In genomic region chr5:126497506-126497905, GRCh38 we compare ENCODE assay signal across 26 cellular contexts.
DNase-seq lines count a peak whose midpoint lies in the region; ATAC-seq and TF ChIP-seq lines count a peak whose summit lies in the region.
"Had no signal": no experiment of that assay in that cellular context is flagged by ENCODE, and none has a peak within 500 bp of the region (broad histone marks: within the 10 kb centered on the region; RNA-seq: fewer than 3 reads in every experiment).

No MANE protein-coding gene starts in this region.

- H3K4me1 Mint-ChIP-seq in CD4-positive, CD25-positive, alpha-beta regulatory T cell: peaks cover 0 to 19% (median 4%) of the 10 kb centered on the region in 4 donors
- H3K4me1 Mint-ChIP-seq in naive thymus-derived CD4-positive, alpha-beta T cell: peaks cover 0 to 51% (median 32%) of the 10 kb centered on the region in 7 donors
- H3K4me1 Mint-ChIP-seq: B cell had no signal

- peaks cover 10% of the 10 kb centered on the region for H3K36me3 Mint-ChIP-seq in CD4-positive, CD25-positive, alpha-beta regulatory T cell
- H3K36me3 Mint-ChIP-seq in naive thymus-derived CD4-positive, alpha-beta T cell: peaks cover 0 to 10% (median 0%) of the 10 kb centered on the region in 5 donors
- H3K36me3 Mint-ChIP-seq: memory B cell had no signal

- H3K4me1 ChIP-seq in CD4-positive, CD25-positive, alpha-beta regulatory T cell (ENCODE audit: control insufficient read depth, insufficient read depth, low read length, poor library complexity, severe bottlenecking): no peaks in the 10 kb centered on the region
- H3K4me1 ChIP-seq in naive thymus-derived CD4-positive, alpha-beta T cell (ENCODE audit: control insufficient read depth in 2 of 2, insufficient read depth in 2 of 2, low read length in 2 of 2): peaks cover 0 to 13% of the 10 kb centered on the region in 2 donors
- H3K4me1 ChIP-seq in prostate gland (replicated peaks) (no peaks in the 10 kb centered on the region), body of pancreas (no peaks in the 10 kb centered on the region)
- H3K4me1 ChIP-seq: SJCRH30, vagina had no signal

- no peaks in the 10 kb centered on the region for H3K27me3 Mint-ChIP-seq in CD4-positive, CD25-positive, alpha-beta regulatory T cell
- no peaks in the 10 kb centered on the region for H3K27me3 Mint-ChIP-seq in naive thymus-derived CD4-positive, alpha-beta T cell
- H3K27me3 Mint-ChIP-seq: activated CD8-positive, alpha-beta T cell treated with anti-CD3 and anti-CD28 coated beads for 36 hours; activated naive CD8-positive, alpha-beta T cell treated with anti-CD3 and anti-CD28 coated beads for 36 hours; memory B cell; T-cell had no signal

- TF ChIP-seq CTCF in omental fat pad (IDR thresholded peaks at IDR 0.05) (no peak), prostate gland (IDR thresholded peaks at IDR 0.05) (no peak), body of pancreas (IDR thresholded peaks at IDR 0.05) (no peak)

- POLR2A ChIA-PET in naive thymus-derived CD4-positive, alpha-beta T cell (lab: Charles Lee): no interaction called here

- no peak overlapping the region for H3K4me3 ChIP-seq in CD4-positive, CD25-positive, alpha-beta regulatory T cell (ENCODE audit: low read depth, low read length)
- H3K4me3 ChIP-seq in naive thymus-derived CD4-positive, alpha-beta T cell (ENCODE audit: low read length): no peak overlapping the region
- H3K4me3 ChIP-seq in prostate gland (no peak overlapping the region), body of pancreas (no peak overlapping the region)
- H3K4me3 ChIP-seq: GM23248, SJCRH30, vagina had no signal

- no peaks in the 10 kb centered on the region for H3K27me3 ChIP-seq in CD4-positive, CD25-positive, alpha-beta regulatory T cell (ENCODE audit: control insufficient read depth, insufficient read depth, low read length)
- H3K27me3 ChIP-seq in naive thymus-derived CD4-positive, alpha-beta T cell (ENCODE audit: control insufficient read depth in 2 of 2, insufficient read depth in 2 of 2, low read length in 2 of 2): no peaks in the 10 kb centered on the region
- H3K27me3 ChIP-seq in prostate gland (replicated peaks; ENCODE audit: insufficient read depth): no peaks in the 10 kb centered on the region
- H3K27me3 ChIP-seq in body of pancreas: no peaks in the 10 kb centered on the region
- H3K27me3 ChIP-seq: SJCRH30, vagina had no signal

- H3K4me3 Mint-ChIP-seq in CD4-positive, CD25-positive, alpha-beta regulatory T cell: no peak overlapping the region
- H3K4me3 Mint-ChIP-seq in naive thymus-derived CD4-positive, alpha-beta T cell: no peak overlapping the region
- H3K4me3 Mint-ChIP-seq: activated CD8-positive, alpha-beta T cell treated with anti-CD3 and anti-CD28 coated beads for 36 hours; activated naive CD8-positive, alpha-beta T cell treated with anti-CD3 and anti-CD28 coated beads for 36 hours; B cell; memory B cell; T-cell had no signal

- peak overlapping the region in 2 of 3 donors; percentile 37 to 61 for H3K27ac Mint-ChIP-seq in CD4-positive, CD25-positive, alpha-beta regulatory T cell
- peak overlapping the region in 5 of 9 donors; percentile 7 to 52 (median 32) for H3K27ac Mint-ChIP-seq in naive thymus-derived CD4-positive, alpha-beta T cell
- H3K27ac Mint-ChIP-seq: activated CD8-positive, alpha-beta T cell treated with anti-CD3 and anti-CD28 coated beads for 36 hours; activated naive CD8-positive, alpha-beta T cell treated with anti-CD3 and anti-CD28 coated beads for 36 hours; activated T-helper 2 cell treated with anti-CD3 and anti-CD28 coated beads, Interferon-gamma antibody, Interleukin-2, Interleukin-4, amounts not matched to agents 10 μg/mL and 5 μg/mL and 100 μg/mL, durations not matched to agents 14 hours and 24 hours and 36 hours; B cell; memory B cell had no signal

- intact Hi-C loops in naive thymus-derived CD4-positive, alpha-beta T cell (cut with micrococcal nuclease): no loop called here
- intact Hi-C loops in prostate gland (cut with DNase I) (no loop called here), body of pancreas (cut with DNase I) (no loop called here)

- WGBS in prostate gland: 83% methylated on average over 5 of the region's 5 CpGs
- WGBS in body of pancreas, 2 donors: 80 to 82% methylated on average over 5 of the region's 5 CpGs

- H3K27ac ChIP-seq in CD4-positive, CD25-positive, alpha-beta regulatory T cell (ENCODE audit: insufficient read depth, low read length, poor library complexity, severe bottlenecking): no peak overlapping the region
- no peak overlapping the region for H3K27ac ChIP-seq in naive thymus-derived CD4-positive, alpha-beta T cell (ENCODE audit: low read depth, low read length)
- H3K27ac ChIP-seq in prostate gland (no peak overlapping the region), body of pancreas (no peak overlapping the region)
- H3K27ac ChIP-seq: GM23248, SJCRH30, vagina had no signal

- CTCF ChIA-PET in naive thymus-derived CD4-positive, alpha-beta T cell (lab: Charles Lee): interaction anchor here (0.6 to 0.7 kb wide), 2 partner anchors 19 to 48 kb away, joined by 3 to 8 read pairs; no protein-coding TSS in a partner anchor

- H3K9me3 ChIP-seq in CD4-positive, CD25-positive, alpha-beta regulatory T cell (ENCODE audit: control insufficient read depth in 2 of 2, low read length in 2 of 2): no peaks in the 10 kb centered on the region
- no peaks in the 10 kb centered on the region for H3K9me3 ChIP-seq in naive thymus-derived CD4-positive, alpha-beta T cell (ENCODE audit: control insufficient read depth in 2 of 3, low read length in 3 of 3)
- H3K9me3 ChIP-seq in prostate gland: no peaks in the 10 kb centered on the region
- H3K9me3 ChIP-seq in body of pancreas: no peaks in the 10 kb centered on the region
- H3K9me3 ChIP-seq: SJCRH30, vagina had no signal

- peaks cover 0 to 1% (median 0%) of the 10 kb centered on the region in 7 donors for H3K9me3 Mint-ChIP-seq in CD4-positive, CD25-positive, alpha-beta regulatory T cell
- no peaks in the 10 kb centered on the region for H3K9me3 Mint-ChIP-seq in naive thymus-derived CD4-positive, alpha-beta T cell
- H3K9me3 Mint-ChIP-seq: activated CD8-positive, alpha-beta T cell treated with anti-CD3 and anti-CD28 coated beads for 36 hours; activated naive CD8-positive, alpha-beta T cell treated with anti-CD3 and anti-CD28 coated beads for 36 hours; activated T-helper 2 cell treated with anti-CD3 and anti-CD28 coated beads, Interferon-gamma antibody, Interleukin-2, Interleukin-4, amounts not matched to agents 10 μg/mL and 5 μg/mL and 100 μg/mL, durations not matched to agents 14 hours and 24 hours and 36 hours; memory B cell; T-cell had no signal

- no peak for ATAC-seq in CD4-positive, CD25-positive, alpha-beta regulatory T cell (ENCODE audit: low read depth in 2 of 2)
- ATAC-seq in GM19372 (IDR thresholded peaks at IDR 0.05; ENCODE audit: low read depth, unreplicated experiment): peak; percentile 43
- ATAC-seq in naive thymus-derived CD4-positive, alpha-beta T cell: no peak
- ATAC-seq in omental fat pad (ENCODE audit: low FRiP score): no peak
- no peak for ATAC-seq in body of pancreas
- ATAC-seq: activated CD8-positive, alpha-beta T cell treated with anti-CD3 and anti-CD28 coated beads for 36 hours; HepG2; left lobe of liver; Panc1; stimulated activated naive CD8-positive, alpha-beta T cell treated with anti-CD3 and anti-CD28 coated beads, Interleukin-15, Interleukin-2, amounts not matched to agents 100 U/mL and 50 U/mL, for 24 hours; T-cell had no signal

- no peaks in the 10 kb centered on the region for H3K36me3 ChIP-seq in CD4-positive, CD25-positive, alpha-beta regulatory T cell (ENCODE audit: control insufficient read depth, insufficient read depth, low read length)
- H3K36me3 ChIP-seq in naive thymus-derived CD4-positive, alpha-beta T cell (ENCODE audit: control insufficient read depth in 2 of 3, insufficient read depth in 3 of 3, low read length in 3 of 3): no peaks in the 10 kb centered on the region
- peaks cover 0 to 5% of the 10 kb centered on the region in 2 donors for H3K36me3 ChIP-seq in prostate gland
- H3K36me3 ChIP-seq in body of pancreas (replicated peaks in 1 of 2; ENCODE audit: insufficient read depth in 1 of 2, low read depth in 2 of 2): peaks cover 0 to 2% of the 10 kb centered on the region in 2 donors
- H3K36me3 ChIP-seq: SJCRH30 had no signal

- DNase-seq in CD4-positive, CD25-positive, alpha-beta regulatory T cell: no peak
- DNase-seq in RPMI8226 (peak; percentile 28), T1000 (lab: John Stamatoyannopoulos, UW) (no peak), omental fat pad (ENCODE audit: low spot score) (no peak), prostate gland (ENCODE audit: low spot score) (no peak), body of pancreas (no peak)
- DNase-seq in naive thymus-derived CD4-positive, alpha-beta T cell: no peak
- DNase-seq: activated CD4-positive, alpha-beta T cell treated with anti-CD3 and anti-CD28 coated beads for 1 hour; activated CD8-positive, alpha-beta T cell treated with anti-CD3 and anti-CD28 coated beads for 36 hours; activated naive CD8-positive, alpha-beta T cell treated with anti-CD3 and anti-CD28 coated beads for 36 hours; GDM1; GM23248; hippocampal formation; NK-92 treated with Interleukin-12 subunit alpha and Interleukin-12 subunit beta, amount 100 ng/mL, for 24 hours; SJCRH30; stimulated activated CD4-positive, alpha-beta T cell treated with anti-CD3 and anti-CD28 coated beads, Interleukin-15, amount 100 ng/mL, for 24 hours; stimulated activated naive CD8-positive, alpha-beta T cell treated with anti-CD3 and anti-CD28 coated beads, Interleukin-15, Interleukin-2, amounts not matched to agents 100 U/mL and 50 U/mL, for 24 hours; T-cell had no signal

- TF ChIP-seq POLR2A in prostate gland (IDR thresholded peaks at IDR 0.05): no peak
- TF ChIP-seq POLR2A in body of pancreas (IDR thresholded peaks at IDR 0.05): no peak
